In genomic region chr5:73821003-73821402, GRCh38 we compare ENCODE assay signal across 21 cellular contexts.
"Had no signal": no experiment of that assay in that cellular context is flagged by ENCODE, and none has a peak within 500 bp of the region (broad histone marks: within the 10 kb centered on the region; RNA-seq: fewer than 3 reads in every experiment).

No MANE protein-coding gene starts in this region.

- H3K27me3 Mint-ChIP-seq: activated CD4-positive, alpha-beta T cell treated with anti-CD3 and anti-CD28 coated beads for 36 hours; activated naive CD8-positive, alpha-beta T cell treated with anti-CD3 and anti-CD28 coated beads for 36 hours; natural killer cell treated with Interleukin-12 subunit alpha and Interleukin-12 subunit beta and Interleukin-15 and Interleukin-18, amount 100 ng/mL, for 72 hours; progenitor cell of endocrine pancreas had no signal

- H3K4me3 Mint-ChIP-seq: activated CD4-positive, alpha-beta T cell treated with anti-CD3 and anti-CD28 coated beads for 36 hours; activated naive CD8-positive, alpha-beta T cell treated with anti-CD3 and anti-CD28 coated beads for 36 hours; activated T-helper 1 cell treated with anti-CD3 and anti-CD28 coated beads, Interleukin-12 subunit alpha, Interleukin-12 subunit beta, Interleukin-2, Interleukin-4 antibody, amounts not matched to agents 30 ng/mL and 10 ng/mL and 1 ng/mL, durations not matched to agents 14 hours and 24 hours and 36 hours; central memory CD8-positive, alpha-beta T cell; mesothelial cell of epicardium; natural killer cell treated with Interleukin-12 subunit alpha and Interleukin-12 subunit beta and Interleukin-15 and Interleukin-18, amount 100 ng/mL, for 72 hours; stimulated activated naive CD8-positive, alpha-beta T cell treated with anti-CD3 and anti-CD28 coated beads, Interleukin-15, Interleukin-2, amounts not matched to agents 100 ng/mL and 50 ng/mL, for 24 hours; T-helper 2 cell treated with Interferon-gamma antibody and Interleukin-4, amounts not matched to agents 5 μg/mL and 100 μg/mL, for 36 hours had no signal

- H3K27ac Mint-ChIP-seq: activated CD4-positive, alpha-beta T cell treated with anti-CD3 and anti-CD28 coated beads for 36 hours; activated naive CD8-positive, alpha-beta T cell treated with anti-CD3 and anti-CD28 coated beads for 36 hours; activated T-helper 1 cell treated with anti-CD3 and anti-CD28 coated beads, Interleukin-12 subunit alpha, Interleukin-12 subunit beta, Interleukin-2, Interleukin-4 antibody, amounts not matched to agents 30 ng/mL and 10 ng/mL and 1 ng/mL, durations not matched to agents 14 hours and 24 hours and 36 hours; mesothelial cell of epicardium; natural killer cell treated with Interleukin-12 subunit alpha and Interleukin-12 subunit beta and Interleukin-15 and Interleukin-18, amount 100 ng/mL, for 72 hours; progenitor cell of endocrine pancreas; stimulated activated naive CD8-positive, alpha-beta T cell treated with anti-CD3 and anti-CD28 coated beads, Interleukin-15, Interleukin-2, amounts not matched to agents 100 ng/mL and 50 ng/mL, for 24 hours; T-helper 2 cell treated with Interferon-gamma antibody and Interleukin-4, amounts not matched to agents 5 μg/mL and 100 μg/mL, for 36 hours had no signal

- H3K4me1 Mint-ChIP-seq: activated CD4-positive, alpha-beta T cell treated with anti-CD3 and anti-CD28 coated beads for 36 hours; activated naive CD8-positive, alpha-beta T cell treated with anti-CD3 and anti-CD28 coated beads for 36 hours; central memory CD8-positive, alpha-beta T cell had no signal

- H3K4me3 ChIP-seq: body of pancreas, colonic mucosa, lower lobe of right lung, right atrium auricular region, skin epidermis, transverse colon, vagina had no signal

- H3K9me3 ChIP-seq: body of pancreas, colonic mucosa, lower lobe of right lung, right atrium auricular region, transverse colon, vagina had no signal

- H3K9me3 Mint-ChIP-seq: activated naive CD8-positive, alpha-beta T cell treated with anti-CD3 and anti-CD28 coated beads for 36 hours; activated T-helper 1 cell treated with anti-CD3 and anti-CD28 coated beads, Interleukin-12 subunit alpha, Interleukin-12 subunit beta, Interleukin-2, Interleukin-4 antibody, amounts not matched to agents 30 ng/mL and 10 ng/mL and 1 ng/mL, durations not matched to agents 14 hours and 24 hours and 36 hours; central memory CD8-positive, alpha-beta T cell; mesothelial cell of epicardium; natural killer cell treated with Interleukin-12 subunit alpha and Interleukin-12 subunit beta and Interleukin-15 and Interleukin-18, amount 100 ng/mL, for 72 hours; stimulated activated naive CD8-positive, alpha-beta T cell treated with anti-CD3 and anti-CD28 coated beads, Interleukin-15, Interleukin-2, amounts not matched to agents 100 ng/mL and 50 ng/mL, for 24 hours; T-helper 2 cell treated with Interferon-gamma antibody and Interleukin-4, amounts not matched to agents 5 μg/mL and 100 μg/mL, for 36 hours had no signal

- H3K27me3 ChIP-seq: body of pancreas, colonic mucosa, right atrium auricular region, transverse colon, vagina had no signal

- FAIRE-seq: TTC549 had no signal

- H3K36me3 Mint-ChIP-seq: activated naive CD8-positive, alpha-beta T cell treated with anti-CD3 and anti-CD28 coated beads for 36 hours; mesothelial cell of epicardium; natural killer cell treated with Interleukin-12 subunit alpha and Interleukin-12 subunit beta and Interleukin-15 and Interleukin-18, amount 100 ng/mL, for 72 hours had no signal

- H3K4me1 ChIP-seq: colonic mucosa, right atrium auricular region had no signal

- H3K36me3 ChIP-seq: colonic mucosa, lower lobe of right lung, right atrium auricular region, transverse colon, vagina had no signal

- H3K27ac ChIP-seq: colonic mucosa, lower lobe of right lung, right atrium auricular region, skin epidermis, vagina had no signal

- DNase-seq: activated CD4-positive, alpha-beta T cell treated with anti-CD3 and anti-CD28 coated beads for 36 hours; activated CD4-positive, alpha-beta T cell treated with anti-CD3 and anti-CD28 coated beads, Interleukin-2, amount 50 U/mL, for 48 hours; activated naive CD8-positive, alpha-beta T cell treated with anti-CD3 and anti-CD28 coated beads for 36 hours; amniotic stem cell; body of pancreas; lower lobe of right lung; occipital lobe had no signal

- ATAC-seq: activated CD4-positive, alpha-beta T cell treated with anti-CD3 and anti-CD28 coated beads for 36 hours; body of pancreas; esophagus mucosa; lower lobe of right lung; natural killer cell treated with Interleukin-12 subunit alpha and Interleukin-12 subunit beta and Interleukin-15 and Interleukin-18, amount 100 ng/mL, for 72 hours had no signal
